In the genomic region with DNA sequence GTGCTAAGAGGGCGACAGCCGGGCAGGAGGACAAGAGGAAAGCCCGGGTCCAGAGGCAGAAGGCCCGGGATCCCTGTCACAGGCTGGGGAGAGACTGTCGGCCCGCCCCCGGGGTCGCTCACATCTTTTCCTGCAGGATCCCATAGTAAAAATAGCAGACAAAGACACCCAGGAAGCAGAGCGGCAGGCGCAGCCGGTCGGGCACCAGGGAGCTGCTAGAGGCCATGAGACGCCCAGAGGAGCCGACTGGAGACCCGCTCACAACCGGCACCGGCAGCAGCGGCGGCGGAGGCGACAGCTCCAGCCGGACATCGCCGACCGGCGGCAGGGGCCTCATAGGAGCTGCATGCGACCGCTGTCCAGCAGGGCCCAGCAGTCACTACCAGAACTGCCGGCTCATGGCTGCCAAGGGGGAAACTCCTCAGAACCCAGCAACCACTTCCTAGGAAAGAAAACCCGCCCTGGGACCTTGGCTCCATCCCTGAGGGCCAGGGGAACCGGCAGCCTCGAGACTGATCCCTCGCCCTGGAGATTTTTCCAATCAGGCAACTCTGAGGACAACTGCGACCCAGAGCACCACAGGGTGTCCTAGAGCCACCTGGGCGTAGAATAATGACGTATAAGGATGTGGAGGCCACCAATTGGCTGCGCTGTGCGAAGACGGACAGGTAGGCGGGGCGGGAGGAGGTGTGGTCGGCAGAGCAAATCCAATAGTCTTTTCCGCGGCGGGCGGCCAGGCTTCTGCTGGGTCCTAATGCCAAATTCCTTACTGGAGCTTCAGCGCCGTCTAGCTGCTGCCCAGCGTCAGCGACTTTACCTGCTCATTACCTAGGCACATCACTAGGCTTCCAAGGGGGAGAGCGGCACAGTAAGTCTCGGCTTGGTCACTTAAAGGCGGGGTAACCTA, we compare ENCODE assay signal across 1 cellular context.
TF ChIP-seq lines count a peak whose summit lies in the region.

A gene with protein sequence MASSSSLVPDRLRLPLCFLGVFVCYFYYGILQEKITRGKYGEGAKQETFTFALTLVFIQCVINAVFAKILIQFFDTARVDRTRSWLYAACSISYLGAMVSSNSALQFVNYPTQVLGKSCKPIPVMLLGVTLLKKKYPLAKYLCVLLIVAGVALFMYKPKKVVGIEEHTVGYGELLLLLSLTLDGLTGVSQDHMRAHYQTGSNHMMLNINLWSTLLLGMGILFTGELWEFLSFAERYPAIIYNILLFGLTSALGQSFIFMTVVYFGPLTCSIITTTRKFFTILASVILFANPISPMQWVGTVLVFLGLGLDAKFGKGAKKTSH (minus strand): TSS at position 357 of the 907 bp plus-strand sequence. CDS start 131 bp downstream, at position 226.

TF ChIP-seq in HEK293, 187 proteins besides CTCF, POLR2A, EP300 and RAD21 (continued from another document and continues in another):
- TF ChIP-seq, protein P1, sequence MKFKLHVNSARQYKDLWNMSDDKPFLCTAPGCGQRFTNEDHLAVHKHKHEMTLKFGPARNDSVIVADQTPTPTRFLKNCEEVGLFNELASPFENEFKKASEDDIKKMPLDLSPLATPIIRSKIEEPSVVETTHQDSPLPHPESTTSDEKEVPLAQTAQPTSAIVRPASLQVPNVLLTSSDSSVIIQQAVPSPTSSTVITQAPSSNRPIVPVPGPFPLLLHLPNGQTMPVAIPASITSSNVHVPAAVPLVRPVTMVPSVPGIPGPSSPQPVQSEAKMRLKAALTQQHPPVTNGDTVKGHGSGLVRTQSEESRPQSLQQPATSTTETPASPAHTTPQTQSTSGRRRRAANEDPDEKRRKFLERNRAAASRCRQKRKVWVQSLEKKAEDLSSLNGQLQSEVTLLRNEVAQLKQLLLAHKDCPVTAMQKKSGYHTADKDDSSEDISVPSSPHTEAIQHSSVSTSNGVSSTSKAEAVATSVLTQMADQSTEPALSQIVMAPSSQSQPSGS (tag by site-specific recombination; IDR thresholded peaks at IDR 0.05; ENCODE audit: low read depth), result peak; percentile 92
- TF ChIP-seq ZNF24 (tag by site-specific recombination; IDR thresholded peaks at IDR 0.05), result peak; percentile 70
- peak; percentile 82 for TF ChIP-seq SP7 (tag by site-specific recombination; IDR thresholded peaks at IDR 0.05)
- no peak for TF ChIP-seq ZSCAN23 (tag by site-specific recombination; IDR thresholded peaks at IDR 0.05)
- TF ChIP-seq ZNF121 (tag by site-specific recombination; IDR thresholded peaks at IDR 0.05), result no peak
- peak; percentile 38; the same call in 1 of the 2 replicates for TF ChIP-seq FEZF1 (tag by site-specific recombination; IDR thresholded peaks at IDR 0.05)
- no peak for TF ChIP-seq EGR2 (tag by site-specific recombination; IDR thresholded peaks at IDR 0.05; ENCODE audit: low read depth)
- TF ChIP-seq, protein P2, sequence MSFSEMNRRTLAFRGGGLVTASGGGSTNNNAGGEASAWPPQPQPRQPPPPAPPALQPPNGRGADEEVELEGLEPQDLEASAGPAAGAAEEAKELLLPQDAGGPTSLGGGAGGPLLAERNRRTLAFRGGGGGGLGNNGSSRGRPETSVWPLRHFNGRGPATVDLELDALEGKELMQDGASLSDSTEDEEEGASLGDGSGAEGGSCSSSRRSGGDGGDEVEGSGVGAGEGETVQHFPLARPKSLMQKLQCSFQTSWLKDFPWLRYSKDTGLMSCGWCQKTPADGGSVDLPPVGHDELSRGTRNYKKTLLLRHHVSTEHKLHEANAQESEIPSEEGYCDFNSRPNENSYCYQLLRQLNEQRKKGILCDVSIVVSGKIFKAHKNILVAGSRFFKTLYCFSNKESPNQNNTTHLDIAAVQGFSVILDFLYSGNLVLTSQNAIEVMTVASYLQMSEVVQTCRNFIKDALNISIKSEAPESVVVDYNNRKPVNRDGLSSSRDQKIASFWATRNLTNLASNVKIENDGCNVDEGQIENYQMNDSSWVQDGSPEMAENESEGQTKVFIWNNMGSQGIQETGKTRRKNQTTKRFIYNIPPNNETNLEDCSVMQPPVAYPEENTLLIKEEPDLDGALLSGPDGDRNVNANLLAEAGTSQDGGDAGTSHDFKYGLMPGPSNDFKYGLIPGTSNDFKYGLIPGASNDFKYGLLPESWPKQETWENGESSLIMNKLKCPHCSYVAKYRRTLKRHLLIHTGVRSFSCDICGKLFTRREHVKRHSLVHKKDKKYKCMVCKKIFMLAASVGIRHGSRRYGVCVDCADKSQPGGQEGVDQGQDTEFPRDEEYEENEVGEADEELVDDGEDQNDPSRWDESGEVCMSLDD (tag by site-specific recombination; IDR thresholded peaks at IDR 0.05), result no peak
- TF ChIP-seq ZNF404 (tag by site-specific recombination; IDR thresholded peaks at IDR 0.05), result no peak
- TF ChIP-seq, protein P3, sequence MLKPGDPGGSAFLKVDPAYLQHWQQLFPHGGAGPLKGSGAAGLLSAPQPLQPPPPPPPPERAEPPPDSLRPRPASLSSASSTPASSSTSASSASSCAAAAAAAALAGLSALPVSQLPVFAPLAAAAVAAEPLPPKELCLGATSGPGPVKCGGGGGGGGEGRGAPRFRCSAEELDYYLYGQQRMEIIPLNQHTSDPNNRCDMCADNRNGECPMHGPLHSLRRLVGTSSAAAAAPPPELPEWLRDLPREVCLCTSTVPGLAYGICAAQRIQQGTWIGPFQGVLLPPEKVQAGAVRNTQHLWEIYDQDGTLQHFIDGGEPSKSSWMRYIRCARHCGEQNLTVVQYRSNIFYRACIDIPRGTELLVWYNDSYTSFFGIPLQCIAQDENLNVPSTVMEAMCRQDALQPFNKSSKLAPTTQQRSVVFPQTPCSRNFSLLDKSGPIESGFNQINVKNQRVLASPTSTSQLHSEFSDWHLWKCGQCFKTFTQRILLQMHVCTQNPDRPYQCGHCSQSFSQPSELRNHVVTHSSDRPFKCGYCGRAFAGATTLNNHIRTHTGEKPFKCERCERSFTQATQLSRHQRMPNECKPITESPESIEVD (tag by site-specific recombination; IDR thresholded peaks at IDR 0.05), result 0 out of 2 replicates have a peak, but pooled peaks have one; percentile 11
- peak; percentile 28; the same call in 1 of the 2 replicates for TF ChIP-seq ZSCAN18 (tag by site-specific recombination; IDR thresholded peaks at IDR 0.05)
- TF ChIP-seq ZNF174 (tag by site-specific recombination; IDR thresholded peaks at IDR 0.05), result no peak
- no peak for TF ChIP-seq ZNF426 (tag by site-specific recombination; IDR thresholded peaks at IDR 0.05)
- no peak for TF ChIP-seq BCL11B (tag by site-specific recombination; IDR thresholded peaks at IDR 0.05; ENCODE audit: low read depth)
- TF ChIP-seq ZNF518A (tag by site-specific recombination; conservative IDR thresholded peaks at IDR 0.05; ENCODE audit: low read depth), result peak; percentile 80
- peak; percentile 76 for TF ChIP-seq KLF1 (tag by site-specific recombination; IDR thresholded peaks at IDR 0.05)
- TF ChIP-seq ZNF792 (tag by site-specific recombination; IDR thresholded peaks at IDR 0.05), result no peak
- TF ChIP-seq ZNF19 (tag by site-specific recombination; IDR thresholded peaks at IDR 0.05; ENCODE audit: low read depth), result no peak
- TF ChIP-seq ZNF239 (tag by site-specific recombination; IDR thresholded peaks at IDR 0.05), result no peak
- TF ChIP-seq ZNF654 (tag by site-specific recombination; IDR thresholded peaks at IDR 0.05; ENCODE audit: low read depth), result peak; percentile 46
- TF ChIP-seq ZBTB49 (tag by site-specific recombination; IDR thresholded peaks at IDR 0.05; ENCODE audit: low read depth), result no peak
- no peak for TF ChIP-seq BCL6B (tag by site-specific recombination; IDR thresholded peaks at IDR 0.05)
- peak; percentile 64; the same call in 1 of the 2 replicates for TF ChIP-seq ZNF692 (tag by site-specific recombination; IDR thresholded peaks at IDR 0.05)
- peak; percentile 97 for TF ChIP-seq SP3 (tag by site-specific recombination; IDR thresholded peaks at IDR 0.05)
- TF ChIP-seq ZNF169 (tag by site-specific recombination; IDR thresholded peaks at IDR 0.05), result no peak
- no peak for TF ChIP-seq RBAK (tag by site-specific recombination; IDR thresholded peaks at IDR 0.05)
- no peak for TF ChIP-seq GLI4 (tag by site-specific recombination; IDR thresholded peaks at IDR 0.05)
